ENCODE assay signal across 2 cellular contexts in the genomic region with DNA sequence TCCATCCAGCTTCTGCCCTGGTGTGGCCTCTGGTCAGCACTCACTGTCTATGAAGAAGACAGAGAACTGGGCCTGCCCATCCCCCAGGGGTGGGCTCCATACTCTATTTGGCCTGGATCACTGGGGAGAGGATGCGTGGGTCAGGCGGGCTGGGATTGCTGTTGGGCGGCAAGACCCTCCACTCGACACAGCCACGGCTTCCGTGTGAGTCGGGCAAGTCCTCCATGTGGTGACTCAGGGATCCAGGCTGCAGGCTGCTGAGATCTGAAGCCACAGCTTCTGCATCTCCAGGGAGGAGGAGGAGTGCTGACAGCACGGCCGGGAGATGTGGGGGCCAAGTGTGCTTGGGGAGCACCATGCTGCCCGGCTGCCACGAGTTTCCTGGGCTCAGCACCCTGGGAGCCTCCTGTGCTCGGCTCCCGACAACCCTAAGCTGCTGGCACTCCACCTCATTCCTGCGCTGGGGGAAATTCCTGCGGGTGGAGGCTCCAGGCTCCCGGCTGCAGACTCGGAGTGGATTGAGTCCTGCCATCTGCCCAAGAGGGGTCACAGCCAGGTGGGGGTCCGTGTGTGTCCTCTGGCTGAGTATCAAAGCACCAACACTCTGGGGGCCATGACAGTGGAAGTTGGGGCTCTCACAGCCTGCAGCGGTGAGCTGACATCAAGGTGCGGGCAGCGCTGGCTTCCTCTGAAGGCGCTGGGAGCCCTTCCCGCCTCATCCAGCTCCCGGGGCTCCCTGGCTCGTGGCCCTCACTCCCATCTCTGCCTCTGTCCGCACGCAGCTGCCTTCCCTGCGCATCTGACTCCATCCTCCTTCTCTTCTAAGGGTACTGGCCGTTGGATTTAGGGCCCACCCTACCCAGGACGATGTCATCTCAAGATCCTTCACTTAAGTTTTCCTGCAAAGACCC.
TF ChIP-seq lines count a peak whose summit lies in the region.

No MANE protein-coding gene starts in this region.

TF ChIP-seq in GM23338, 12 proteins besides CTCF, POLR2A, EP300 and RAD21:
- no peak for TF ChIP-seq NANOG (IDR thresholded peaks at IDR 0.05; ENCODE audit: borderline replicate concordance)
- TF ChIP-seq REST (IDR thresholded peaks at IDR 0.05; ENCODE audit: unreplicated experiment): no peak
- TF ChIP-seq EZH2phosphoT487 (IDR thresholded peaks at IDR 0.05; ENCODE audit: unreplicated experiment): no peak
- TF ChIP-seq CREB1 (CRISPR knock-in tag; IDR thresholded peaks at IDR 0.05; ENCODE audit: low read depth): no peak

TF ChIP-seq in HepG2, 621 proteins besides CTCF, POLR2A, EP300 and RAD21:
- TF ChIP-seq TCF7L2 (IDR thresholded peaks at IDR 0.05; ENCODE audit: low read depth, low read length) (no peak), KLF12 (CRISPR knock-in tag; IDR thresholded peaks at IDR 0.05; ENCODE audit: borderline replicate concordance) (no peak), ZNF18 (CRISPR knock-in tag; IDR thresholded peaks at IDR 0.05; ENCODE audit: insufficient replicate concordance) (no peak), ZNF333 (CRISPR knock-in tag; IDR thresholded peaks at IDR 0.05; ENCODE audit: borderline replicate concordance) (peak; percentile 83; the same call in 1 of the 2 replicates), SIX1 (CRISPR knock-in tag; IDR thresholded peaks at IDR 0.05; ENCODE audit: borderline replicate concordance) (no peak), FOXA3 (CRISPR knock-in tag; IDR thresholded peaks at IDR 0.05) (no peak)
- TF ChIP-seq, protein P1, sequence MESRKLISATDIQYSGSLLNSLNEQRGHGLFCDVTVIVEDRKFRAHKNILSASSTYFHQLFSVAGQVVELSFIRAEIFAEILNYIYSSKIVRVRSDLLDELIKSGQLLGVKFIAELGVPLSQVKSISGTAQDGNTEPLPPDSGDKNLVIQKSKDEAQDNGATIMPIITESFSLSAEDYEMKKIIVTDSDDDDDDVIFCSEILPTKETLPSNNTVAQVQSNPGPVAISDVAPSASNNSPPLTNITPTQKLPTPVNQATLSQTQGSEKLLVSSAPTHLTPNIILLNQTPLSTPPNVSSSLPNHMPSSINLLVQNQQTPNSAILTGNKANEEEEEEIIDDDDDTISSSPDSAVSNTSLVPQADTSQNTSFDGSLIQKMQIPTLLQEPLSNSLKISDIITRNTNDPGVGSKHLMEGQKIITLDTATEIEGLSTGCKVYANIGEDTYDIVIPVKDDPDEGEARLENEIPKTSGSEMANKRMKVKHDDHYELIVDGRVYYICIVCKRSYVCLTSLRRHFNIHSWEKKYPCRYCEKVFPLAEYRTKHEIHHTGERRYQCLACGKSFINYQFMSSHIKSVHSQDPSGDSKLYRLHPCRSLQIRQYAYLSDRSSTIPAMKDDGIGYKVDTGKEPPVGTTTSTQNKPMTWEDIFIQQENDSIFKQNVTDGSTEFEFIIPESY (CRISPR knock-in tag; IDR thresholded peaks at IDR 0.05): peak; percentile 50; the same call in 1 of the 2 replicates
